Comparison of ENCODE assay signal across 11 cellular contexts in the genomic region with DNA sequence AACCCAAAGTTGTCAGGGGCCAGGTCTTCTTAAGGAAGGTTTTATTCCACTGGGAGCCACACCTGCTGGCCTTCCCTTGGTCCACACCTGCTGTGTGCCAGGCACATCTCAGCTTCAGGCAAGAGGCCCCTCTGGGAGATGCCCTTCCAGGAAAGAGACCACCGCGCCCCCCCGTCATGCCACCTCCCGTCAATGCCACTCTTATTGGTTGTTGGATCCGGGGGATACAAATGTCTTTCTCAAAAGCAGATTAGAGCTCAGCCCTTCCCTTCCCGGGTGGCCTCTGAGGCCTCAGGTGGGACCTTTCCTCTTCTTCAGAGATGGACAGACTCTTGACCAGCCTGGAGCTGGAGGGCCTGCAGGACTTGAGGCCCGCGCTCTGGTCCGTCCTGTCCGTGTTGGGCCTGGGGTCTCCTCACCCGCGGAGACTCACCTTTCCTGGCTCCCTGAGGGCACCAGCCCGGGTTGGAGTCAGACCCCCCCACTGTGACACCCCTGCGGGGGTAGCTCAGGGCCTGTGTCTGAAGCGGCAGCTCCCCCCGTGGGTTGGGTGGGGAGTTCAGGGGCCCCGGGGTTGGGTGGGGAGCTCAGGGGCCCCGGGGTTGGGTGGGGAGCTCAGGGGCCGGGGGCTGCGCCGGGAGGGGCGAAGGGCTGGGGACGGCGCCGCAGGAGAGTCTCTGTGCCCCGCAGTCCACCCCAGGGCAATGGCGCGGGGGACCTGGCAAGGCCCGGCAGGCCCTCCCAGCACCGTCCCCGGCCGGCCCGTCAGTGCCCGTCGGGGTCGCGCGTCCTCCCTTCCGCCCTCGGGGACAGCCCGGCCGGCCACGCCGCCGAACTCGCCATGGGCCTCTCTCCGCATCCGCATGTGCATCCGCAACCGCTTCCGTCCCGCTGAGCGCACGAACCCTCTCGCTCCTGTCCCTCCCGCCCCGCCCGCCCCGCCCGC. TPM values are rescaled to one million over a fixed set of nuclear protein-coding genes. Genes with fewer than 3 reads are reported as not detected.
A peak's percentile ranks its signal among the peaks of the same experiment; 100 is the strongest.
DNase-seq lines count a peak whose midpoint lies in the region; ATAC-seq and TF ChIP-seq lines count a peak whose summit lies in the region.
"Had no signal": no experiment of that assay in that cellular context is flagged by ENCODE, and none has a peak within 500 bp of the region (broad histone marks: within the 10 kb centered on the region; RNA-seq: fewer than 3 reads in every experiment).

No MANE protein-coding gene starts in this region.

- H3K4me3 ChIP-seq in SK-N-SH (ENCODE audit: low read depth in 2 of 2, low read length in 1 of 2) (no peak overlapping the region), H7 (ENCODE audit: insufficient read depth, low read depth, low read length) (no peak overlapping the region)

- peaks cover 70% of the 10 kb centered on the region for H3K27me3 Mint-ChIP-seq in activated naive CD8-positive, alpha-beta T cell treated with anti-CD3 and anti-CD28 coated beads for 36 hours
- peaks cover 37 to 42% of the 10 kb centered on the region in 2 donors for H3K27me3 Mint-ChIP-seq in natural killer cell (ENCODE audit: low read depth in 2 of 2)

- intact Hi-C loops in natural killer cell (cut with micrococcal nuclease) = no loop called here

- no peaks in the 10 kb centered on the region for H3K9me2 ChIP-seq in SK-N-SH

- peaks cover 39% of the 10 kb centered on the region for H3K4me1 Mint-ChIP-seq in activated naive CD8-positive, alpha-beta T cell treated with anti-CD3 and anti-CD28 coated beads for 36 hours
- H3K4me1 Mint-ChIP-seq in natural killer cell = peaks cover 21 to 34% of the 10 kb centered on the region in 2 donors

- H3K4me1 ChIP-seq in SK-N-SH (ENCODE audit: control insufficient read depth in 1 of 2, insufficient read depth in 2 of 2, low read depth in 1 of 2, low read length in 1 of 2) = no peaks in the 10 kb centered on the region

- H3K27ac Mint-ChIP-seq in activated naive CD8-positive, alpha-beta T cell treated with anti-CD3 and anti-CD28 coated beads for 36 hours = no peak overlapping the region
- H3K27ac Mint-ChIP-seq in natural killer cell = no peak overlapping the region
- H3K27ac Mint-ChIP-seq: HFFc6 had no signal

- H3K9me3 ChIP-seq in SK-N-SH = no peaks in the 10 kb centered on the region

- no peaks in the 10 kb centered on the region for H3K36me3 ChIP-seq in SK-N-SH (replicated peaks in 1 of 2; ENCODE audit: control insufficient read depth in 1 of 2, insufficient read depth in 2 of 2, low read length in 1 of 2)
- no peaks in the 10 kb centered on the region for H3K36me3 ChIP-seq in H7 (replicated peaks; ENCODE audit: control insufficient read depth, insufficient read depth, low read length)

- H3K4me2 ChIP-seq in SK-N-SH = no peak overlapping the region

- H3K9me3 Mint-ChIP-seq in activated naive CD8-positive, alpha-beta T cell treated with anti-CD3 and anti-CD28 coated beads for 36 hours = no peaks in the 10 kb centered on the region
- H3K9me3 Mint-ChIP-seq in natural killer cell = no peaks in the 10 kb centered on the region
- H3K9me3 Mint-ChIP-seq: HFFc6 had no signal

- TF ChIP-seq RAD21 in SK-N-SH (IDR thresholded peaks at IDR 0.05; ENCODE audit: low read length) = no peak

- 26% methylated on average over 26 of the region's 60 CpGs for WGBS in SK-N-SH (ENCODE audit: low lambda C conversion rate)

- POLR2A ChIA-PET in SK-N-SH (lab: Yijun Ruan, JAX) = no interaction called here

- no peaks in the 10 kb centered on the region for H3F3A ChIP-seq in SK-N-SH (replicated peaks; ENCODE audit: insufficient read depth)

- H4K20me1 ChIP-seq in SK-N-SH (ENCODE audit: insufficient read depth) = 0 out of 2 replicates have a peak, but pooled peaks cover 2% of the 10 kb centered on the region

- H3K9ac ChIP-seq in SK-N-SH = no peak overlapping the region

- H3K27ac ChIP-seq in SK-N-SH (ENCODE audit: low read depth in 2 of 2, low read length in 1 of 2) = no peak overlapping the region
- H3K27ac ChIP-seq: RWPE1 had no signal

- TF ChIP-seq CTCF in SK-N-SH (IDR thresholded peaks at IDR 0.05) (no peak), natural killer cell (IDR thresholded peaks at IDR 0.05) (no peak)

- peaks cover 76% of the 10 kb centered on the region for H3K27me3 ChIP-seq in SK-N-SH (ENCODE audit: insufficient read depth)
- peaks cover 49% of the 10 kb centered on the region for H3K27me3 ChIP-seq in H7 (ENCODE audit: control insufficient read depth, insufficient read depth, low read length)

- CTCF ChIA-PET in SK-N-SH (lab: Yijun Ruan, JAX) = interaction anchor here (0.5 to 1.3 kb wide), 3 partner anchors 11 to 134 kb away, joined by 3 read pairs; no protein-coding TSS in a partner anchor

- TF ChIP-seq EP300 in SK-N-SH (IDR thresholded peaks at IDR 0.05; ENCODE audit: borderline replicate concordance in 1 of 2, low read depth in 1 of 2, low read length in 1 of 2) = no peak

- peak; percentile 68 for DNase-seq in SK-N-SH
- DNase-seq in H7 = peak; percentile 92
- peak; percentile 46 for DNase-seq in activated naive CD8-positive, alpha-beta T cell treated with anti-CD3 and anti-CD28 coated beads for 36 hours
- no peak for DNase-seq in natural killer cell
- DNase-seq in KG1 (lab: John Stamatoyannopoulos, UW) = no peak
- DNase-seq in effector CD8-positive, alpha-beta T cell (lab: John Stamatoyannopoulos, UW) = no peak
- DNase-seq: HFFc6, small intestine had no signal

- H3K79me2 ChIP-seq in SK-N-SH (ENCODE audit: insufficient read depth) = no peaks in the 10 kb centered on the region

- no peak overlapping the region for H2AFZ ChIP-seq in SK-N-SH (ENCODE audit: low read depth)

- H3K36me3 Mint-ChIP-seq in activated naive CD8-positive, alpha-beta T cell treated with anti-CD3 and anti-CD28 coated beads for 36 hours = no peaks in the 10 kb centered on the region
- H3K36me3 Mint-ChIP-seq in natural killer cell = no peaks in the 10 kb centered on the region

- ATAC-seq in SK-N-SH treated with all-trans-retinoic acid at 6 μM for 48 hours (no peak), natural killer cell (peak in 2 of 3 donors; percentile 67 to 68), HG03432 (IDR thresholded peaks at IDR 0.05; ENCODE audit: unreplicated experiment) (no peak)

- no peak overlapping the region for H3K4me3 Mint-ChIP-seq in activated naive CD8-positive, alpha-beta T cell treated with anti-CD3 and anti-CD28 coated beads for 36 hours
- H3K4me3 Mint-ChIP-seq in natural killer cell = peak overlapping the region; percentile 70
- H3K4me3 Mint-ChIP-seq: HFFc6 had no signal

TF ChIP-seq in SK-N-SH, 30 proteins besides CTCF, POLR2A, EP300 and RAD21 (continues in another document):
- TF ChIP-seq FOXM1 (IDR thresholded peaks at IDR 0.05; ENCODE audit: low read depth) (no peak), EZH2phosphoT487 (IDR thresholded peaks at IDR 0.05; ENCODE audit: borderline replicate concordance, low read depth) (no peak), RFX5 (IDR thresholded peaks at IDR 0.05; ENCODE audit: low read length) (no peak)
- TF ChIP-seq, protein P1, sequence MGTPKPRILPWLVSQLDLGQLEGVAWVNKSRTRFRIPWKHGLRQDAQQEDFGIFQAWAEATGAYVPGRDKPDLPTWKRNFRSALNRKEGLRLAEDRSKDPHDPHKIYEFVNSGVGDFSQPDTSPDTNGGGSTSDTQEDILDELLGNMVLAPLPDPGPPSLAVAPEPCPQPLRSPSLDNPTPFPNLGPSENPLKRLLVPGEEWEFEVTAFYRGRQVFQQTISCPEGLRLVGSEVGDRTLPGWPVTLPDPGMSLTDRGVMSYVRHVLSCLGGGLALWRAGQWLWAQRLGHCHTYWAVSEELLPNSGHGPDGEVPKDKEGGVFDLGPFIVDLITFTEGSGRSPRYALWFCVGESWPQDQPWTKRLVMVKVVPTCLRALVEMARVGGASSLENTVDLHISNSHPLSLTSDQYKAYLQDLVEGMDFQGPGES (IDR thresholded peaks at IDR 0.05; ENCODE audit: low read depth, low read length) = no peak
- TF ChIP-seq, protein P2, sequence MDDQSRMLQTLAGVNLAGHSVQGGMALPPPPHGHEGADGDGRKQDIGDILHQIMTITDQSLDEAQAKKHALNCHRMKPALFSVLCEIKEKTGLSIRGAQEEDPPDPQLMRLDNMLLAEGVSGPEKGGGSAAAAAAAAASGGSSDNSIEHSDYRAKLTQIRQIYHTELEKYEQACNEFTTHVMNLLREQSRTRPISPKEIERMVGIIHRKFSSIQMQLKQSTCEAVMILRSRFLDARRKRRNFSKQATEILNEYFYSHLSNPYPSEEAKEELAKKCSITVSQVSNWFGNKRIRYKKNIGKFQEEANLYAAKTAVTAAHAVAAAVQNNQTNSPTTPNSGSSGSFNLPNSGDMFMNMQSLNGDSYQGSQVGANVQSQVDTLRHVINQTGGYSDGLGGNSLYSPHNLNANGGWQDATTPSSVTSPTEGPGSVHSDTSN (IDR thresholded peaks at IDR 0.05) = no peak

TF ChIP-seq in SK-N-SH treated with all-trans-retinoic acid at 6 μM for 48 hours, 23 proteins besides CTCF, POLR2A, EP300 and RAD21 (continues in another document):
- TF ChIP-seq TOX (CRISPR knock-in tag; IDR thresholded peaks at IDR 0.05; ENCODE audit: borderline replicate concordance) (no peak), SNAI2 (CRISPR knock-in tag; IDR thresholded peaks at IDR 0.05) (no peak), ISL1 (CRISPR knock-in tag; IDR thresholded peaks at IDR 0.05) (no peak), BACH2 (CRISPR knock-in tag; IDR thresholded peaks at IDR 0.05; ENCODE audit: borderline replicate concordance) (no peak)
- TF ChIP-seq, protein P3, sequence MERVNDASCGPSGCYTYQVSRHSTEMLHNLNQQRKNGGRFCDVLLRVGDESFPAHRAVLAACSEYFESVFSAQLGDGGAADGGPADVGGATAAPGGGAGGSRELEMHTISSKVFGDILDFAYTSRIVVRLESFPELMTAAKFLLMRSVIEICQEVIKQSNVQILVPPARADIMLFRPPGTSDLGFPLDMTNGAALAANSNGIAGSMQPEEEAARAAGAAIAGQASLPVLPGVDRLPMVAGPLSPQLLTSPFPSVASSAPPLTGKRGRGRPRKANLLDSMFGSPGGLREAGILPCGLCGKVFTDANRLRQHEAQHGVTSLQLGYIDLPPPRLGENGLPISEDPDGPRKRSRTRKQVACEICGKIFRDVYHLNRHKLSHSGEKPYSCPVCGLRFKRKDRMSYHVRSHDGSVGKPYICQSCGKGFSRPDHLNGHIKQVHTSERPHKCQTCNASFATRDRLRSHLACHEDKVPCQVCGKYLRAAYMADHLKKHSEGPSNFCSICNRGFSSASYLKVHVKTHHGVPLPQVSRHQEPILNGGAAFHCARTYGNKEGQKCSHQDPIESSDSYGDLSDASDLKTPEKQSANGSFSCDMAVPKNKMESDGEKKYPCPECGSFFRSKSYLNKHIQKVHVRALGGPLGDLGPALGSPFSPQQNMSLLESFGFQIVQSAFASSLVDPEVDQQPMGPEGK (CRISPR knock-in tag; IDR thresholded peaks at IDR 0.05; ENCODE audit: borderline replicate concordance) = no peak

RNA-seq across cellular contexts. Expression of a gene that starts 3.7 kb away (rescaled TPM):
- 1.9 and 2.1 TPM in 2 replicates for polyA plus RNA-seq in SK-N-SH (2012; rRNA removed)
- polyA plus RNA-seq in SK-N-SH (2012; cell fraction: cytosol; rRNA removed) = 1.2 and 2.0 TPM in 2 replicates
- 1.8 and 2.3 TPM in 2 replicates for polyA plus RNA-seq in SK-N-SH (2012; cell fraction: nucleus; rRNA removed)
- 1.8 and 3.3 TPM in 2 replicates for total RNA-seq in H7 (2014; rRNA removed; shearing (Covaris generic))
- 1 to 10 TPM; 2.1 to 2.4 TPM for total RNA-seq in activated naive CD8-positive, alpha-beta T cell treated with anti-CD3 and anti-CD28 coated beads for 36 hours
- total RNA-seq in natural killer cell = 1 to 10 TPM in 1 of 3 donors, under 1 TPM in 2; 0.61 to 1.1 (median 0.73) TPM

Comparison
In these comparisons a context has a peak if more than half of its experiments do, and no peak if none do; other contexts are left out.
1. DNase-seq: peak in SK-N-SH (single experiment), H7 (single experiment) and activated naive CD8-positive, alpha-beta T cell treated with anti-CD3 and anti-CD28 coated beads for 36 hours (single experiment); none in natural killer cell (single experiment), KG1 (single experiment) and effector CD8-positive, alpha-beta T cell (single experiment).
2. ATAC-seq: peak in natural killer cell (2 of 3); none in SK-N-SH treated with all-trans-retinoic acid at 6 μM for 48 hours (single experiment) and HG03432 (single experiment).